ENCODE assay signal across 8 cellular contexts in genomic region chr9:113376634-113377531, GRCh38.
DNase-seq lines count a peak whose midpoint lies in the region; ATAC-seq and FAIRE-seq lines count a peak whose summit lies in the region.

A gene with protein sequence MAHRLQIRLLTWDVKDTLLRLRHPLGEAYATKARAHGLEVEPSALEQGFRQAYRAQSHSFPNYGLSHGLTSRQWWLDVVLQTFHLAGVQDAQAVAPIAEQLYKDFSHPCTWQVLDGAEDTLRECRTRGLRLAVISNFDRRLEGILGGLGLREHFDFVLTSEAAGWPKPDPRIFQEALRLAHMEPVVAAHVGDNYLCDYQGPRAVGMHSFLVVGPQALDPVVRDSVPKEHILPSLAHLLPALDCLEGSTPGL (minus strand): TSS chr9:113376986. CDS start chr9:113374354, 2,632 bp downstream.

- FAIRE-seq in GM19239 (lab: Jason Lieb, UNC) = peak; percentile 71

- DNase-seq in Ammon's horn (ENCODE audit: low spot score) (peak; percentile 84), GM19239 (ENCODE audit: insufficient read length, low spot score) (peak; percentile 82), NCI-H774 (lab: John Stamatoyannopoulos, UW) (peak; percentile 74), medulla oblongata (ENCODE audit: extremely low spot score) (peak; percentile 79)
- peak; percentile 92 for DNase-seq in activated CD8-positive, alpha-beta memory T cell treated with anti-CD3 and anti-CD28 coated beads for 24 hours
- DNase-seq in effector CD4-positive, alpha-beta T cell = peak; percentile 66
- DNase-seq in stimulated activated CD8-positive, alpha-beta memory T cell treated with anti-CD3 and anti-CD28 coated beads, Interleukin-12 subunit alpha, Interleukin-12 subunit beta, amount 100 ng/mL, for 1 hour (ENCODE audit: low read depth) = peak; percentile 58

- peak; percentile 77 for ATAC-seq in HG03442 (IDR thresholded peaks at IDR 0.05; ENCODE audit: unreplicated experiment)

Comparison
In these comparisons a context has a peak if more than half of its experiments do, and no peak if none do; other contexts are left out.
1. Peak in every context shown above with its lines: DNase-seq and ATAC-seq.